19 cellular contexts compared by ENCODE assay signal in genomic region chr2:198312621-198313483, GRCh38.
"Had no signal": no experiment of that assay in that cellular context is flagged by ENCODE, and none has a peak within 500 bp of the region (broad histone marks: within the 10 kb centered on the region; RNA-seq: fewer than 3 reads in every experiment).

No MANE protein-coding gene starts in this region.

- H3K4me1 ChIP-seq: adrenal gland, heart right ventricle, pancreas, thyroid gland had no signal

- H3K27ac ChIP-seq: adrenal gland, heart right ventricle, neutrophil, pancreas, thyroid gland had no signal

- H3K4me1 Mint-ChIP-seq: activated CD4-positive, alpha-beta T cell treated with anti-CD3 and anti-CD28 coated beads for 36 hours; immature natural killer cell had no signal

- ATAC-seq: activated CD4-positive, alpha-beta T cell treated with anti-CD3 and anti-CD28 coated beads for 36 hours; activated naive CD4-positive, alpha-beta T cell treated with anti-CD3 and anti-CD28 coated beads, Interleukin-2, amount 50 U/mL, for 72 hours; esophagus mucosa; heart right ventricle; left ventricle myocardium superior; naive thymus-derived CD8-positive, alpha-beta T cell; pancreas had no signal

- H3K9me3 Mint-ChIP-seq: activated naive CD4-positive, alpha-beta T cell treated with anti-CD3 and anti-CD28 coated beads, Interleukin-2, amount 50 U/mL, for 72 hours; immature natural killer cell; naive thymus-derived CD8-positive, alpha-beta T cell; T-helper 1 cell treated with Interleukin-12 subunit alpha and Interleukin-12 subunit beta and Interleukin-4 antibody, amounts not matched to agents 30 μg/mL and 1 μg/mL, for 36 hours had no signal

- H3K27ac Mint-ChIP-seq: activated CD4-positive, alpha-beta T cell treated with anti-CD3 and anti-CD28 coated beads for 36 hours; activated naive CD4-positive, alpha-beta T cell treated with anti-CD3 and anti-CD28 coated beads, Interleukin-2, amount 50 U/mL, for 72 hours; immature natural killer cell; T-helper 1 cell treated with Interleukin-12 subunit alpha and Interleukin-12 subunit beta and Interleukin-4 antibody, amounts not matched to agents 30 μg/mL and 1 μg/mL, for 36 hours had no signal

- DNase-seq: activated CD4-positive, alpha-beta T cell treated with anti-CD3 and anti-CD28 coated beads for 36 hours; activated CD4-positive, alpha-beta T cell treated with anti-CD3 and anti-CD28 coated beads, Interleukin-2, amount 50 U/mL, for 48 hours; activated gamma-delta T cell treated with Interleukin-2 at 50 U/mL for 16 hours; adrenal gland; cerebellar nuclear complex; effector CD4-positive, alpha-beta T cell; heart right ventricle; immature natural killer cell; kidney glomerular epithelial cell; left ventricle myocardium superior; naive thymus-derived CD8-positive, alpha-beta T cell; pancreas; stimulated activated CD8-positive, alpha-beta memory T cell treated with anti-CD3 and anti-CD28 coated beads, Interleukin-4, amount 100 ng/mL, for 48 hours; stimulated activated naive CD4-positive, alpha-beta T cell treated with Interleukin-2 at 50 U/mL for 16 hours; thyroid gland had no signal

- H3K9me3 ChIP-seq: adrenal gland, heart right ventricle, neutrophil, pancreas, thyroid gland had no signal

- H3K27me3 ChIP-seq: adrenal gland, thyroid gland had no signal

- H3K36me3 ChIP-seq: adrenal gland, heart right ventricle, neutrophil, pancreas, thyroid gland had no signal

- H3K36me3 Mint-ChIP-seq: activated naive CD4-positive, alpha-beta T cell treated with anti-CD3 and anti-CD28 coated beads, Interleukin-2, amount 50 U/mL, for 72 hours; immature natural killer cell; naive thymus-derived CD8-positive, alpha-beta T cell had no signal

- H3K4me3 ChIP-seq: adrenal gland, heart right ventricle, pancreas, thyroid gland had no signal

- H3K4me3 Mint-ChIP-seq: activated CD4-positive, alpha-beta T cell treated with anti-CD3 and anti-CD28 coated beads for 36 hours; immature natural killer cell; naive thymus-derived CD8-positive, alpha-beta T cell; T-helper 1 cell treated with Interleukin-12 subunit alpha and Interleukin-12 subunit beta and Interleukin-4 antibody, amounts not matched to agents 30 μg/mL and 1 μg/mL, for 36 hours had no signal
